In the genomic region with DNA sequence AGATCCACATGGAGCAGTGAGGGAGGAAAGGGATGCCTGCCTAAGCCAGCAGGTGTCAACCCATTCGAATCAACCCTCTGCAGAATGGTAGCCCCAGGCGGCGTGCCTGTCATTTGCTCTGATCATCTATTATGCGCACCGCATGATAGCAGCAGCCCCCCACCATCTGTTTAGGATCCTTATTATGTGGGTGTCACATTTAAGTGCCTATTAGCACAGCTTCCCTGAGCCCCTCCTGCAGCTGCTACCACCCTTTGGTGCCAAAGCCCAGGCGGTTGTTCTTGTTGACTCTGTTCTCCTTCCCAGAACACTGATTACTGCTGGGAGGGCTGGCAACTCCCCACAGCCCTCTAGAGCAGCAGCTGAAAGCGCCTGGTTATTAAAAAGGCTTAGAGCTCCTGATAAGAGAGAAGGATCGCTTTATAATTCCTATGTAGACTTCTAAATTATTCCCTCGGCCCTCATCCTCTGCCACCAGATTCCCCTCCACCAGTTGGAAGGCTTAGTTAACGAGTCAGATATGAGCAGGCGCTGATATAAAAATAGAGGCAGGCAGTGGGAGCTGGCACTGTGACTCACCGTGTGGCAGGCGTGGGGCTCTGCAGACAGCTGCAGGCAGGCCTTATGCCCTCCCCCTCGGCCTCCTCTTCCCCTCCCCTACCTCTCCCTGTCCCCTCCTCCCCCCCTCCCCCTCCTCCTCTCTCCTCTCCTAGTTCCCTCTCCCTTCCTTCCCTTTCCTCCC, we compare ENCODE assay signal across 8 cellular contexts.
DNase-seq lines count a peak whose midpoint lies in the region; ATAC-seq lines count a peak whose summit lies in the region.

No MANE protein-coding gene starts in this region.

- no peak overlapping the region for H3K27ac Mint-ChIP-seq in stimulated activated naive B cell treated with anti-CD40 and anti-IgM and Interleukin-4, amounts not matched to agents 10 μg/mL and 1 μg/mL and 100 μg/mL, for 72 hours

- peaks cover 39 to 46% of the 10 kb centered on the region in 2 donors for H3K27me3 Mint-ChIP-seq in stimulated activated naive B cell treated with anti-CD40 and anti-IgM and Interleukin-4, amounts not matched to agents 10 μg/mL and 1 μg/mL and 100 μg/mL, for 72 hours

- peak; percentile 33 for DNase-seq in stimulated activated CD4-positive, alpha-beta T cell treated with anti-CD3 and anti-CD28 coated beads, Interleukin-4, amount 100 ng/mL, for 1 hour
- DNase-seq in stimulated activated CD4-positive, alpha-beta T cell treated with anti-CD3 and anti-CD28 coated beads, Interleukin-2, amount 100 ng/mL, for 48 hours = no peak
- DNase-seq in NCI-H226 (peak; percentile 60), amniotic epithelial cell (ENCODE audit: low read depth) (peak; percentile 85), hypothalamus (lab: John Stamatoyannopoulos, UW) (peak in 31 of 51 donors; percentile 12 to 79 (median 43))
- no peak for DNase-seq in stimulated activated naive B cell treated with anti-CD40 and anti-IgM and Interleukin-4, amounts not matched to agents 10 μg/mL and 1 μg/mL and 100 μg/mL, for 72 hours

- H3K4me3 Mint-ChIP-seq in stimulated activated naive B cell treated with anti-CD40 and anti-IgM and Interleukin-4, amounts not matched to agents 10 μg/mL and 1 μg/mL and 100 μg/mL, for 72 hours = no peak overlapping the region

- ATAC-seq in stimulated activated naive B cell treated with anti-CD40 and anti-IgM and Interleukin-4, amounts not matched to agents 10 μg/mL and 1 μg/mL and 100 μg/mL, for 72 hours (replicated peaks) = peak; percentile 59 to 63
- ATAC-seq in GM19328 (IDR thresholded peaks at IDR 0.05; ENCODE audit: unreplicated experiment) (no peak), GM18520 (IDR thresholded peaks at IDR 0.05; ENCODE audit: unreplicated experiment) (no peak)

- H3K36me3 Mint-ChIP-seq in stimulated activated naive B cell treated with anti-CD40 and anti-IgM and Interleukin-4, amounts not matched to agents 10 μg/mL and 1 μg/mL and 100 μg/mL, for 72 hours = no peaks in the 10 kb centered on the region

- no peaks in the 10 kb centered on the region for H3K9me3 Mint-ChIP-seq in stimulated activated naive B cell treated with anti-CD40 and anti-IgM and Interleukin-4, amounts not matched to agents 10 μg/mL and 1 μg/mL and 100 μg/mL, for 72 hours

- H3K4me1 Mint-ChIP-seq in stimulated activated naive B cell treated with anti-CD40 and anti-IgM and Interleukin-4, amounts not matched to agents 10 μg/mL and 1 μg/mL and 100 μg/mL, for 72 hours = peaks cover 21 to 35% of the 10 kb centered on the region in 2 donors

Comparison
In these comparisons a context has a peak if more than half of its experiments do, and no peak if none do; other contexts are left out.
1. DNase-seq: peak in stimulated activated CD4-positive, alpha-beta T cell treated with anti-CD3 and anti-CD28 coated beads, Interleukin-4, amount 100 ng/mL, for 1 hour (single experiment), NCI-H226 (single experiment), amniotic epithelial cell (single experiment) and hypothalamus (31 of 51); none in stimulated activated CD4-positive, alpha-beta T cell treated with anti-CD3 and anti-CD28 coated beads, Interleukin-2, amount 100 ng/mL, for 48 hours (0 of 2) and stimulated activated naive B cell treated with anti-CD40 and anti-IgM and Interleukin-4, amounts not matched to agents 10 μg/mL and 1 μg/mL and 100 μg/mL, for 72 hours (single experiment).
2. ATAC-seq: peak in stimulated activated naive B cell treated with anti-CD40 and anti-IgM and Interleukin-4, amounts not matched to agents 10 μg/mL and 1 μg/mL and 100 μg/mL, for 72 hours (2 of 2); none in GM19328 (single experiment) and GM18520 (single experiment).